9 cellular contexts compared by ENCODE assay signal in the genomic region with DNA sequence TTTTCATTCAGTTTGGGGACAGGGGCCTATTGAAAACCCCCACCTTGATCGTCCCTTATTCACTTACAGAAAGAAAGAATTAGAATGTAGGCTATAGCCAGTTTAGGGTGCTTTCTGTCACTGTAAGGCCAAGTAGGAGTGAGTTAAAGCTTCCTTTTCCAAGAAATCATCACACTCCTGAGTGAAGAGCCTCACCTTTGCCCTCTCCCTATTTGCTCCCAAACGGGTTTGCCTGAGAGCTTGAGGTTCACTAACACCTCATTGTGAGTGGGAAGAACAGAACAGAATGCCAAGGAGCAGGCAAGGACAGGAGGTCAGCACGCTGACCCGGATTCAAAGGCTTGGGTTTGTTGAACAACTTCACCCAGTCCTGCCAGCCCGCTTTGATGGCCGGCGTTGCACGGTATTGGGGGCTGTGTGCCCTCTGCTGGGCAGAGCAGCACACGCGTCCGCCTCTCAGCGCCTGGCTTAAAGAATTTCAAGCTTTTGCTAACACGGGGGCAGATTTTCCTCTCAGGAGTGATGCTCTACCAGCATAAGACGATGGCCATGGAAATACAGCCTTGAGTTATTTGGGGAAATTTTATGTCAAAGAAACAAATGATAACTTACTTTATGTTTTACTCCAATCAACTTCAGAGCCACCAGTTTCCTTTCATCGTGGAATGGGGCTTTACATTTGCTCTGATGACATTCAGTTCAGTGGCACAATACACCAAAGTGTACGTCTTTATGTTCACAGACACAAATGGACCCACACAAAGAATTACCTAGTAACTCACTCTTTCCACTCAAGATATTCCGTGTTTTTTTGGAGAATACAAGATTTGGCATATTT.
DNase-seq lines count a peak whose midpoint lies in the region; ATAC-seq and TF ChIP-seq lines count a peak whose summit lies in the region.
"Had no signal": no experiment of that assay in that cellular context is flagged by ENCODE, and none has a peak within 500 bp of the region (broad histone marks: within the 10 kb centered on the region; RNA-seq: fewer than 3 reads in every experiment).

No MANE protein-coding gene starts in this region.

- no peaks in the 10 kb centered on the region for H3K4me1 ChIP-seq in skeletal muscle satellite cell (ENCODE audit: control insufficient read depth, insufficient read depth, low read length)

- POLR2A ChIA-PET in activated naive CD8-positive, alpha-beta T cell treated with anti-CD3 and anti-CD28 coated beads, Interleukin-2, amount 10 ng/mL, durations not matched to agents 7 days and 5 days (lab: Charles Lee) = interaction anchor here (1.1 kb wide), 1 partner anchor 373 kb away, joined by 3 read pairs; no protein-coding TSS in a partner anchor

- no peak overlapping the region for H3K27ac Mint-ChIP-seq in activated naive CD8-positive, alpha-beta T cell treated with anti-CD3 and anti-CD28 coated beads, Interleukin-2, amount 10 ng/mL, durations not matched to agents 7 days and 5 days

- H3K4me3 Mint-ChIP-seq in activated naive CD8-positive, alpha-beta T cell treated with anti-CD3 and anti-CD28 coated beads, Interleukin-2, amount 10 ng/mL, durations not matched to agents 7 days and 5 days = no peak overlapping the region
- H3K4me3 Mint-ChIP-seq: central memory CD8-positive, alpha-beta T cell had no signal

- TF ChIP-seq RAD21 in Ishikawa (IDR thresholded peaks at IDR 0.05; ENCODE audit: low read depth) = peak; percentile 21; the same call in 1 of the 2 replicates

- TF ChIP-seq EP300 in Ishikawa (IDR thresholded peaks at IDR 0.05; ENCODE audit: borderline replicate concordance) = no peak

- H3K27me3 ChIP-seq in skeletal muscle satellite cell (ENCODE audit: control insufficient read depth, insufficient read depth, low read length) = no peaks in the 10 kb centered on the region

- no peaks in the 10 kb centered on the region for H3K36me3 ChIP-seq in skeletal muscle satellite cell (ENCODE audit: insufficient read depth, low read length)

- H3K9me3 ChIP-seq in skeletal muscle satellite cell (replicated peaks; ENCODE audit: low read length) = no peaks in the 10 kb centered on the region

- peak; percentile 32 for DNase-seq in SIG-M5 treated with dmso at 0.1 percent for 504 hours (lab: John Stamatoyannopoulos, UW; ENCODE audit: unreplicated experiment)
- DNase-seq in SIG-M5 (lab: John Stamatoyannopoulos, UW) = no peak
- DNase-seq in activated naive CD8-positive, alpha-beta T cell treated with anti-CD3 and anti-CD28 coated beads, Interleukin-2, amount 10 ng/mL, durations not matched to agents 7 days and 5 days = peak; percentile 52
- DNase-seq in hypothalamus (lab: John Stamatoyannopoulos, UW) = peak in 46 of 51 donors; percentile 2 to 71 (median 28)

- peaks cover 12% of the 10 kb centered on the region for H3K4me1 Mint-ChIP-seq in activated naive CD8-positive, alpha-beta T cell treated with anti-CD3 and anti-CD28 coated beads, Interleukin-2, amount 10 ng/mL, durations not matched to agents 7 days and 5 days
- H3K4me1 Mint-ChIP-seq: central memory CD8-positive, alpha-beta T cell had no signal

- H3K4me3 ChIP-seq in skeletal muscle satellite cell (ENCODE audit: low read length) = no peak overlapping the region

- peaks cover 2% of the 10 kb centered on the region for H3K36me3 Mint-ChIP-seq in activated naive CD8-positive, alpha-beta T cell treated with anti-CD3 and anti-CD28 coated beads, Interleukin-2, amount 10 ng/mL, durations not matched to agents 7 days and 5 days

- peak overlapping the region; percentile 24 for H3K4me2 ChIP-seq in skeletal muscle satellite cell (ENCODE audit: low read length)

- peaks cover 13% of the 10 kb centered on the region for H3K27me3 Mint-ChIP-seq in activated naive CD8-positive, alpha-beta T cell treated with anti-CD3 and anti-CD28 coated beads, Interleukin-2, amount 10 ng/mL, durations not matched to agents 7 days and 5 days
- H3K27me3 Mint-ChIP-seq: central memory CD8-positive, alpha-beta T cell had no signal

- peak overlapping the region; percentile 11 for H3K9ac ChIP-seq in skeletal muscle satellite cell (ENCODE audit: low read depth, low read length)

- ATAC-seq in GM21526 (IDR thresholded peaks at IDR 0.05; ENCODE audit: low FRiP score, unreplicated experiment) = peak; percentile 77
- peak; percentile 80 for ATAC-seq in activated naive CD8-positive, alpha-beta T cell treated with anti-CD3 and anti-CD28 coated beads, Interleukin-2, amount 10 ng/mL, durations not matched to agents 7 days and 5 days (ENCODE audit: low read depth)
- ATAC-seq in GM21737 (IDR thresholded peaks at IDR 0.05; ENCODE audit: unreplicated experiment) = no peak

- no peaks in the 10 kb centered on the region for H3K9me3 Mint-ChIP-seq in activated naive CD8-positive, alpha-beta T cell treated with anti-CD3 and anti-CD28 coated beads, Interleukin-2, amount 10 ng/mL, durations not matched to agents 7 days and 5 days

TF ChIP-seq in Ishikawa, 13 proteins besides CTCF, POLR2A, EP300 and RAD21:
- TF ChIP-seq CEBPB (IDR thresholded peaks at IDR 0.05) (no peak), TAF1 (IDR thresholded peaks at IDR 0.05; ENCODE audit: low read depth) (no peak), ZBTB7A (IDR thresholded peaks at IDR 0.05; ENCODE audit: low read depth) (no peak), NFIC (IDR thresholded peaks at IDR 0.05) (no peak), EGR1 (IDR thresholded peaks at IDR 0.05) (no peak), TCF12 (IDR thresholded peaks at IDR 0.05; ENCODE audit: low read depth) (no peak), FOXM1 (IDR thresholded peaks at IDR 0.05; ENCODE audit: borderline replicate concordance, low read depth) (no peak), TEAD4 (IDR thresholded peaks at IDR 0.05) (no peak), YY1 (IDR thresholded peaks at IDR 0.05; ENCODE audit: low read depth) (no peak), CREB1 (IDR thresholded peaks at IDR 0.05; ENCODE audit: low read depth) (no peak)
- TF ChIP-seq, protein P1, sequence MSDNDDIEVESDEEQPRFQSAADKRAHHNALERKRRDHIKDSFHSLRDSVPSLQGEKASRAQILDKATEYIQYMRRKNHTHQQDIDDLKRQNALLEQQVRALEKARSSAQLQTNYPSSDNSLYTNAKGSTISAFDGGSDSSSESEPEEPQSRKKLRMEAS (IDR thresholded peaks at IDR 0.05) = no peak
- TF ChIP-seq, protein P2, sequence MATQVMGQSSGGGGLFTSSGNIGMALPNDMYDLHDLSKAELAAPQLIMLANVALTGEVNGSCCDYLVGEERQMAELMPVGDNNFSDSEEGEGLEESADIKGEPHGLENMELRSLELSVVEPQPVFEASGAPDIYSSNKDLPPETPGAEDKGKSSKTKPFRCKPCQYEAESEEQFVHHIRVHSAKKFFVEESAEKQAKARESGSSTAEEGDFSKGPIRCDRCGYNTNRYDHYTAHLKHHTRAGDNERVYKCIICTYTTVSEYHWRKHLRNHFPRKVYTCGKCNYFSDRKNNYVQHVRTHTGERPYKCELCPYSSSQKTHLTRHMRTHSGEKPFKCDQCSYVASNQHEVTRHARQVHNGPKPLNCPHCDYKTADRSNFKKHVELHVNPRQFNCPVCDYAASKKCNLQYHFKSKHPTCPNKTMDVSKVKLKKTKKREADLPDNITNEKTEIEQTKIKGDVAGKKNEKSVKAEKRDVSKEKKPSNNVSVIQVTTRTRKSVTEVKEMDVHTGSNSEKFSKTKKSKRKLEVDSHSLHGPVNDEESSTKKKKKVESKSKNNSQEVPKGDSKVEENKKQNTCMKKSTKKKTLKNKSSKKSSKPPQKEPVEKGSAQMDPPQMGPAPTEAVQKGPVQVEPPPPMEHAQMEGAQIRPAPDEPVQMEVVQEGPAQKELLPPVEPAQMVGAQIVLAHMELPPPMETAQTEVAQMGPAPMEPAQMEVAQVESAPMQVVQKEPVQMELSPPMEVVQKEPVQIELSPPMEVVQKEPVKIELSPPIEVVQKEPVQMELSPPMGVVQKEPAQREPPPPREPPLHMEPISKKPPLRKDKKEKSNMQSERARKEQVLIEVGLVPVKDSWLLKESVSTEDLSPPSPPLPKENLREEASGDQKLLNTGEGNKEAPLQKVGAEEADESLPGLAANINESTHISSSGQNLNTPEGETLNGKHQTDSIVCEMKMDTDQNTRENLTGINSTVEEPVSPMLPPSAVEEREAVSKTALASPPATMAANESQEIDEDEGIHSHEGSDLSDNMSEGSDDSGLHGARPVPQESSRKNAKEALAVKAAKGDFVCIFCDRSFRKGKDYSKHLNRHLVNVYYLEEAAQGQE (IDR thresholded peaks at IDR 0.05; ENCODE audit: low read depth) = no peak
- TF ChIP-seq, protein P3, sequence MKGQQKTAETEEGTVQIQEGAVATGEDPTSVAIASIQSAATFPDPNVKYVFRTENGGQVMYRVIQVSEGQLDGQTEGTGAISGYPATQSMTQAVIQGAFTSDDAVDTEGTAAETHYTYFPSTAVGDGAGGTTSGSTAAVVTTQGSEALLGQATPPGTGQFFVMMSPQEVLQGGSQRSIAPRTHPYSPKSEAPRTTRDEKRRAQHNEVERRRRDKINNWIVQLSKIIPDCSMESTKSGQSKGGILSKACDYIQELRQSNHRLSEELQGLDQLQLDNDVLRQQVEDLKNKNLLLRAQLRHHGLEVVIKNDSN (IDR thresholded peaks at IDR 0.05) = no peak
